ENCODE assay signal across 1 cellular context in the genomic region with DNA sequence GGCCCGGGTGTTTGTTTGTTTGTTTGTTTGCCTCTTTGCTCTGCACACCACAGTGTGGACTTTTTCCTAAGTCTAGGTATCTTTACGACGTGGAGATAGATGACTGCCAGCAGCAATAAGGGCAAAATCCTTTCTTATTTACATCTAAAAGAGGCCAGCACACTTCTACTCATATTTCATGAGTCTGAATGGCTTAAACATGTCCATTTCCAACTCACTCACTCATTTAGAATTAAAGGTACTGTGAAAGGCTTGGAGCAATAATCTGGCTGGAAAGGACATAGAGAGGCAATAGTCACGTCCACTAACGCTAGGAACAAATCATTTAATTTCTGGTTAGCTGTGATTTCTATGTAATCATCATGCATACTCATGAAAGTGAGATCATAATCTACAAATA.
TF ChIP-seq lines count a peak whose summit lies in the region.

No MANE protein-coding gene starts in this region.

TF ChIP-seq in HCT116, 20 proteins besides CTCF, POLR2A, EP300 and RAD21 (continued from another document):
- TF ChIP-seq POLR2AphosphoS5 (IDR thresholded peaks at IDR 0.05; ENCODE audit: low read depth, low read length) = no peak
- TF ChIP-seq MAX (IDR thresholded peaks at IDR 0.05) = no peak
- no peak for TF ChIP-seq ZBTB33 (IDR thresholded peaks at IDR 0.05; ENCODE audit: extremely low read depth, insufficient replicate concordance, low read length)
- TF ChIP-seq ZNF274 (IDR thresholded peaks at IDR 0.05; ENCODE audit: low read depth, low read length) = no peak
- no peak for TF ChIP-seq SP1 (IDR thresholded peaks at IDR 0.05; ENCODE audit: low read depth)
- no peak for TF ChIP-seq EGR1 (IDR thresholded peaks at IDR 0.05; ENCODE audit: low read depth)
